Comparison of ENCODE assay signal across 23 cellular contexts in the genomic region with DNA sequence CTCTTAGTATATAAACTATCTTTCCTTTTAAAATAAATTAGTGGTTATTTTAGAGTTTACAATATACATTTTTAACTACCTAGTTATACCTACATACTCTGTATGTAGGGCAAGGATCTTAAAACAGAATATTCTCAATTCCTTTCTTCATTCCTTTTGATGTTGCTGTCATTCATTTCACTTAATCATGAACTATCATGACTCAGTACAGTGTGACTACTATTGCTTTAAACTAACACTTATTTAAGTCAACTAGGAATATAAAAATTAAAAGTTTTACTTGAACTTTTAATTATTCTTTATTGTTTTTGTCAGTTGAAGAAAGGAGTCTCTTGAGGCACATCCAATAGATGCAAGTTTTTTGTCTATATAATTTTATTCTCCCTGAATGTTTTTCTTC.
"Had no signal": no experiment of that assay in that cellular context is flagged by ENCODE, and none has a peak within 500 bp of the region (broad histone marks: within the 10 kb centered on the region; RNA-seq: fewer than 3 reads in every experiment).

No MANE protein-coding gene starts in this region.

- DNase-seq: activated B cell treated with CpG ODN at 0.5 μM for 24 hours; activated CD4-positive, alpha-beta T cell treated with anti-CD3 and anti-CD28 coated beads, Interleukin-2, amount 50 U/mL, for 1 hour; activated CD8-positive, alpha-beta T cell treated with anti-CD3 and anti-CD28 coated beads for 36 hours; activated naive CD4-positive, alpha-beta T cell; activated T-cell treated with anti-CD3 and anti-CD28 coated beads, Interleukin-2, amount 50 U/mL, for 4 hours; aorta; caudate nucleus; effector CD4-positive, alpha-beta T cell; left ventricle myocardium inferior; mesendoderm; natural killer cell; occipital lobe; retina; stimulated activated CD4-positive, alpha-beta T cell treated with anti-CD3 and anti-CD28 coated beads, Interleukin-12 subunit alpha, Interleukin-12 subunit beta, amount 100 ng/mL, for 4 hours; stimulated activated CD4-positive, alpha-beta T cell treated with anti-CD3 and anti-CD28 coated beads, Interleukin-4, amount 100 ng/mL, for 1 hour; T-helper 1 cell had no signal

- ATAC-seq: activated CD8-positive, alpha-beta T cell treated with anti-CD3 and anti-CD28 coated beads for 36 hours; activated naive CD4-positive, alpha-beta T cell treated with anti-CD3 and anti-CD28 coated beads, Interleukin-2, amount 50 U/mL, for 72 hours; activated T-cell treated with anti-CD3 and anti-CD28 coated beads, Interleukin-2, amount 50 U/mL, for 4 hours; natural killer cell; sciatic nerve had no signal

- H3K27ac ChIP-seq: epithelial cell of prostate, left ventricle myocardium inferior, neural progenitor cell, skin epidermis, thoracic aorta had no signal

- H3K9me3 ChIP-seq: left ventricle myocardium inferior, thoracic aorta had no signal

- H3K27me3 ChIP-seq: neural progenitor cell had no signal

- H3K4me1 ChIP-seq: left ventricle myocardium inferior, neural progenitor cell had no signal

- H3K36me3 ChIP-seq: left ventricle myocardium inferior, neural progenitor cell, thoracic aorta had no signal

- H3K4me3 ChIP-seq: left ventricle myocardium inferior, lung, neural progenitor cell, skin epidermis, thoracic aorta had no signal
